Comparison of ENCODE assay signal across 28 cellular contexts in genomic region chr1:225892307-225892706, GRCh38. TPM values are rescaled to one million over a fixed set of nuclear protein-coding genes. Genes with fewer than 3 reads are reported as not detected.
"Had no signal": no experiment of that assay in that cellular context is flagged by ENCODE, and none has a peak within 500 bp of the region (broad histone marks: within the 10 kb centered on the region; RNA-seq: fewer than 3 reads in every experiment).

No MANE protein-coding gene starts in this region.

- H3K36me3 ChIP-seq: esophagus squamous epithelium, heart right ventricle, lower lobe of right lung, neural progenitor cell, sigmoid colon, stomach, thyroid gland had no signal

- ATAC-seq: effector memory CD8-positive, alpha-beta T cell; heart right ventricle; left ventricle myocardium superior; lower lobe of right lung; naive thymus-derived CD4-positive, alpha-beta T cell; psoas muscle; right cardiac atrium; stimulated activated effector memory CD8-positive, alpha-beta T cell treated with anti-CD3 and anti-CD28 coated beads, Interleukin-12 subunit alpha, Interleukin-12 subunit beta, amount 100 ng/mL, for 72 hours had no signal

- H3K27ac ChIP-seq: esophagus squamous epithelium, heart right ventricle, lower lobe of right lung, neural progenitor cell, psoas muscle, sigmoid colon, thyroid gland had no signal

- H3K27me3 Mint-ChIP-seq: effector memory CD8-positive, alpha-beta T cell had no signal

- H3K36me3 Mint-ChIP-seq: naive thymus-derived CD4-positive, alpha-beta T cell; neural progenitor cell; type B pancreatic cell had no signal

- H3K9me3 ChIP-seq: esophagus squamous epithelium, heart right ventricle, lower lobe of right lung, psoas muscle, sigmoid colon, stomach, thyroid gland had no signal

- DNase-seq: cortex of kidney; effector memory CD8-positive, alpha-beta T cell; erythroblast; esophagus squamous epithelium; foreskin melanocyte; glutamatergic neuron; heart right ventricle; hippocampal formation; left ventricle myocardium superior; naive thymus-derived CD4-positive, alpha-beta T cell; sigmoid colon; stimulated activated CD4-positive, alpha-beta T cell treated with anti-CD3 and anti-CD28 coated beads, Interleukin-2, amount 100 ng/mL, for 24 hours; stimulated activated CD4-positive, alpha-beta T cell treated with anti-CD3 and anti-CD28 coated beads, Interleukin-4, amount 100 ng/mL, for 24 hours; stimulated activated naive CD4-positive, alpha-beta T cell treated with Interleukin-2 at 50 U/mL for 16 hours; stomach; thyroid gland had no signal

- H3K4me3 ChIP-seq: esophagus squamous epithelium, heart right ventricle, lower lobe of right lung, neural progenitor cell, psoas muscle, sigmoid colon, stomach, thyroid gland had no signal

- H3K4me3 Mint-ChIP-seq: effector memory CD8-positive, alpha-beta T cell; naive thymus-derived CD4-positive, alpha-beta T cell; nephron; neural progenitor cell; stimulated activated effector memory CD8-positive, alpha-beta T cell treated with anti-CD3 and anti-CD28 coated beads, Interleukin-12 subunit alpha, Interleukin-12 subunit beta, amount 100 ng/mL, for 72 hours; type B pancreatic cell had no signal

- H3K9me3 Mint-ChIP-seq: effector memory CD8-positive, alpha-beta T cell; naive thymus-derived CD4-positive, alpha-beta T cell; nephron; neural progenitor cell; stimulated activated effector memory CD8-positive, alpha-beta T cell treated with anti-CD3 and anti-CD28 coated beads, Interleukin-12 subunit alpha, Interleukin-12 subunit beta, amount 100 ng/mL, for 72 hours; type B pancreatic cell had no signal

- H3K27ac Mint-ChIP-seq: effector memory CD8-positive, alpha-beta T cell; neural progenitor cell; type B pancreatic cell had no signal

- H3K4me1 ChIP-seq: neural progenitor cell, psoas muscle, thyroid gland had no signal

- H3K27me3 ChIP-seq: heart right ventricle, sigmoid colon, stomach, thyroid gland had no signal

RNA-seq across cellular contexts. Expression of gene LEFTY1, which starts 3.4 kb away (rescaled TPM):
- total RNA-seq: dermis microvascular lymphatic vessel endothelial cell, esophagus squamous epithelium, left ventricle myocardium superior, lower lobe of right lung, mesenteric fat pad, osteoblast, sigmoid colon had no signal
- polyA plus RNA-seq: naive thymus-derived CD4-positive, alpha-beta T cell had no signal

RNA-seq across cellular contexts. Expression of gene LEFTY2, which starts 48.7 kb away (rescaled TPM):
- total RNA-seq: dermis microvascular lymphatic vessel endothelial cell; esophagus squamous epithelium; mononuclear cell; naive thymus-derived CD4-positive, alpha-beta T cell; osteoblast; renal cortical epithelial cell had no signal
